Comparison of ENCODE assay signal across 24 cellular contexts in the genomic region with DNA sequence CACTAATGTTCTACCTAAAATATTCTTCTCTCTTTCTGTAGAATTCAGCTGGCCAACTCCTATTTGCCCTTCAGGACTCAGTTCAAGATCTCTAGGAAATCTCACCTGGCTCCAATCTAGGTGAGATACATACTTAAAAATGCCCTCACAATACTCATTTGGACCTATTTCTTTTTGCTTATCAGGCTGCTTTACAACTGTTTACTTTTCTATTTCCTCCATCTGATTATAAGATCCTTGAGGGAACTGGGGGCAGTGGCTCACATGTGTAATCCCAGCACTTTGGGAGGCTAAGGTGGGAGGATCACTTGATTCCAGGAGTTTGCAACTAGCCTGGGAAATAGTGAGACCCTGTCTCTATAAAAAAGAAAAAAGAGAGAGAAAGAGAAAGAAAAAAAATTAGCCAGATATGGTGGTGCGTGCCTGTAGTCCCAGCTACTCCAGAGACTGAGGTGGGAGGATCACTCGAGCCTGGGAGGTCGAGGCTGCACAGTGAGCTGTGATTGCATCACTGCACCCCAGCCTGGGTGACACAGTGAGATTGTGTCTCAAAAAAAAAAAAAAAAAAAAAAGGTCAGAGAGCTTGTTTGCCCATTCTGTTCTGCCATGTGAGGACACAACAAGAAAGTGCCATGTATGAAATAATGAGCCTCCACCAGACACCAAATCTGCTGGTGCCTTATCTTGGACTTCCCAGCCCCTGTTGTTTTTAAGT. TPM values are rescaled to one million over a fixed set of nuclear protein-coding genes. Genes with fewer than 3 reads are reported as not detected.
"Had no signal": no experiment of that assay in that cellular context is flagged by ENCODE, and none has a peak within 500 bp of the region (broad histone marks: within the 10 kb centered on the region; RNA-seq: fewer than 3 reads in every experiment).

No MANE protein-coding gene starts in this region.

- H3K27me3 ChIP-seq: colonic mucosa, gastroesophageal sphincter, heart right ventricle, neural progenitor cell, right atrium auricular region, tibial nerve had no signal

- H3K9ac ChIP-seq: neural progenitor cell had no signal

- H3K4me3 Mint-ChIP-seq: activated naive CD8-positive, alpha-beta T cell treated with anti-CD3 and anti-CD28 coated beads, Interleukin-2, amount 50 U/mL, for 24 hours; activated T-helper 1 cell treated with anti-CD3 and anti-CD28 coated beads, Interleukin-12 subunit alpha, Interleukin-12 subunit beta, Interleukin-2, Interleukin-4 antibody, amounts not matched to agents 30 ng/mL and 10 ng/mL and 1 ng/mL, durations not matched to agents 14 hours and 24 hours and 36 hours; central memory CD8-positive, alpha-beta T cell; neural progenitor cell had no signal

- H3K27ac ChIP-seq: colonic mucosa, gastroesophageal sphincter, heart right ventricle, left ventricle myocardium inferior, neural progenitor cell, prostate gland, right atrium auricular region, tibial nerve had no signal

- H3K4me3 ChIP-seq: colonic mucosa, gastroesophageal sphincter, heart right ventricle, left ventricle myocardium inferior, neural progenitor cell, prostate gland, right atrium auricular region, tibial nerve had no signal

- H3K27me3 Mint-ChIP-seq: activated naive CD8-positive, alpha-beta T cell treated with anti-CD3 and anti-CD28 coated beads, Interleukin-2, amount 50 U/mL, for 24 hours; central memory CD8-positive, alpha-beta T cell; naive B cell had no signal

- H3K4me1 ChIP-seq: colonic mucosa, neural progenitor cell, prostate gland, right atrium auricular region, tibial nerve had no signal

- H3K4me2 ChIP-seq: neural progenitor cell had no signal

- ATAC-seq: activated naive CD8-positive, alpha-beta T cell treated with anti-CD3 and anti-CD28 coated beads, Interleukin-2, amount 50 U/mL, for 24 hours; esophagus mucosa; gastroesophageal sphincter; heart right ventricle; stimulated activated naive CD8-positive, alpha-beta T cell treated with anti-CD3 and anti-CD28 coated beads, Interleukin-15, Interleukin-2, amounts not matched to agents 100 U/mL and 50 U/mL, for 24 hours had no signal

- H3K4me1 Mint-ChIP-seq: neural progenitor cell had no signal

- H3K27ac Mint-ChIP-seq: activated naive CD8-positive, alpha-beta T cell treated with anti-CD3 and anti-CD28 coated beads, Interleukin-2, amount 50 U/mL, for 24 hours; activated T-helper 1 cell treated with anti-CD3 and anti-CD28 coated beads, Interleukin-12 subunit alpha, Interleukin-12 subunit beta, Interleukin-2, Interleukin-4 antibody, amounts not matched to agents 30 ng/mL and 10 ng/mL and 1 ng/mL, durations not matched to agents 14 hours and 24 hours and 36 hours; neural progenitor cell had no signal

- H3K9me3 Mint-ChIP-seq: activated naive CD8-positive, alpha-beta T cell treated with anti-CD3 and anti-CD28 coated beads, Interleukin-2, amount 50 U/mL, for 24 hours; activated T-helper 1 cell treated with anti-CD3 and anti-CD28 coated beads, Interleukin-12 subunit alpha, Interleukin-12 subunit beta, Interleukin-2, Interleukin-4 antibody, amounts not matched to agents 30 ng/mL and 10 ng/mL and 1 ng/mL, durations not matched to agents 14 hours and 24 hours and 36 hours; central memory CD8-positive, alpha-beta T cell; naive B cell; neural progenitor cell had no signal

- H3K9me3 ChIP-seq: colonic mucosa, gastroesophageal sphincter, heart right ventricle, left ventricle myocardium inferior, prostate gland, right atrium auricular region, tibial nerve had no signal

- H2AFZ ChIP-seq: neural progenitor cell had no signal

- DNase-seq: activated CD4-positive, alpha-beta T cell treated with anti-CD3 and anti-CD28 coated beads for 48 hours; activated CD8-positive, alpha-beta memory T cell treated with anti-CD3 and anti-CD28 coated beads, Interleukin-2, amount 50 U/mL, for 4 hours; activated naive CD8-positive, alpha-beta T cell treated with anti-CD3 and anti-CD28 coated beads, Interleukin-2, amount 50 U/mL, for 24 hours; anterior cingulate cortex; colonic mucosa; heart right ventricle; left ventricle myocardium inferior; naive B cell; stimulated activated CD4-positive, alpha-beta T cell treated with anti-CD3 and anti-CD28 coated beads, Interleukin-2, amount 100 ng/mL, for 24 hours; stimulated activated naive CD8-positive, alpha-beta T cell treated with anti-CD3 and anti-CD28 coated beads, Interleukin-15, Interleukin-2, amounts not matched to agents 100 U/mL and 50 U/mL, for 24 hours; SW 1271 had no signal

RNA-seq across cellular contexts. Expression of gene TEX38, which starts 32.4 kb away (rescaled TPM):
- total RNA-seq: colonic mucosa; esophagus mucosa; heart right ventricle; kidney epithelial cell; mononuclear cell; osteoblast; right atrium auricular region; skeletal muscle tissue; T-helper 2 cell treated with Interferon-gamma antibody and Interleukin-4, amounts not matched to agents 100 ng/mL and 5 ng/mL, for 36 hours; tibial nerve had no signal
- polyA plus RNA-seq: heart right ventricle had no signal
